Comparison of ENCODE assay signal across 22 cellular contexts in genomic region chr4:105767579-105767978, GRCh38. TPM values are rescaled to one million over a fixed set of nuclear protein-coding genes. Genes with fewer than 3 reads are reported as not detected.
A peak's percentile ranks its signal among the peaks of the same experiment; 100 is the strongest.
DNase-seq lines count a peak whose midpoint lies in the region; ATAC-seq and TF ChIP-seq lines count a peak whose summit lies in the region.
"Had no signal": no experiment of that assay in that cellular context is flagged by ENCODE, and none has a peak within 500 bp of the region (broad histone marks: within the 10 kb centered on the region; RNA-seq: fewer than 3 reads in every experiment).

No MANE protein-coding gene starts in this region.

- H3K27me3 Mint-ChIP-seq in Calu3 (ENCODE audit: unreplicated experiment), result no peaks in the 10 kb centered on the region

- TF ChIP-seq CTCF in Calu3 (IDR thresholded peaks at IDR 0.05; ENCODE audit: unreplicated experiment) (no peak), HCT116 (IDR thresholded peaks at IDR 0.05 in 2 of 3, conservative IDR thresholded peaks at IDR 0.05 in 1 of 3; ENCODE audit: borderline replicate concordance in 1 of 3, insufficient read depth in 1 of 3, low read depth in 2 of 3, low read length in 2 of 3) (no peak), PC-3 (conservative IDR thresholded peaks at IDR 0.05; ENCODE audit: low read depth, low read length) (no peak), Peyer's patch (IDR thresholded peaks at IDR 0.05) (no peak)

- H3K79me2 ChIP-seq in HCT116 (ENCODE audit: insufficient read depth, low read length) (no peaks in the 10 kb centered on the region), PC-3 (ENCODE audit: low read length) (no peaks in the 10 kb centered on the region)

- no peaks in the 10 kb centered on the region; the same call in 1 of the 2 replicates for H3K9me2 ChIP-seq in HCT116 (ENCODE audit: insufficient read depth)
- H3K9me2 ChIP-seq in PC-3 (replicated peaks; ENCODE audit: low read length), result no peaks in the 10 kb centered on the region

- H2AFZ ChIP-seq in HCT116 (ENCODE audit: low read depth, low read length, poor library complexity, severe bottlenecking) (no peak overlapping the region), PC-3 (ENCODE audit: low read length) (no peak overlapping the region)

- H3K36me3 ChIP-seq in HCT116 (ENCODE audit: control insufficient read depth in 1 of 2, insufficient read depth in 2 of 2, low read length in 2 of 2) (no peaks in the 10 kb centered on the region), PC-3 (ENCODE audit: low read depth, low read length) (no peaks in the 10 kb centered on the region), Peyer's patch (no peaks in the 10 kb centered on the region)
- H3K36me3 ChIP-seq: BE2C, SJCRH30 had no signal

- BruUV-seq in Calu3 (replicated peaks; lab: Mats Ljungman, UMichigan) (no TSS peak), HCT116 (replicated peaks; lab: Mats Ljungman, UMichigan) (no TSS peak), PC-3 (replicated peaks; lab: Mats Ljungman, UMichigan) (no TSS peak)

- peak overlapping the region; percentile 58 for H3K27ac Mint-ChIP-seq in Calu3 (ENCODE audit: unreplicated experiment)
- H3K27ac Mint-ChIP-seq: HFFc6 had no signal

- H3K27ac ChIP-seq in HCT116 (ENCODE audit: low read depth, low read length) (no peak overlapping the region), PC-3 (ENCODE audit: low read length) (0 out of 2 replicates have a peak overlapping the region, but pooled peaks have one; percentile 11), Peyer's patch (no peak overlapping the region)
- H3K27ac ChIP-seq: HL-60, KMS-11, SJCRH30 had no signal

- H3K4me1 ChIP-seq in HCT116 (ENCODE audit: control insufficient read depth in 1 of 2, insufficient read depth in 2 of 2, low read length in 2 of 2) (peaks cover 7 to 20% of the 10 kb centered on the region in 2 experiments; a peak in 3 of 4 replicates), PC-3 (ENCODE audit: insufficient read depth, low read length) (peaks cover 18% of the 10 kb centered on the region; the same call in 1 of the 2 replicates), Peyer's patch (no peaks in the 10 kb centered on the region)
- H3K4me1 ChIP-seq: SJCRH30 had no signal

- peaks cover 19% of the 10 kb centered on the region for H3K4me1 Mint-ChIP-seq in Calu3 (ENCODE audit: low read depth, unreplicated experiment)

- RAD21 ChIA-PET in HCT116 (lab: Charles Lee; ENCODE audit: low non-redundant PET in 1 of 2, low total read pairs in 2 of 2, uncharacterized antibody in 2 of 2, unreplicated experiment in 2 of 2), result no interaction called here

- H4K20me1 ChIP-seq in HCT116 (ENCODE audit: insufficient read depth) (no peaks in the 10 kb centered on the region), PC-3 (ENCODE audit: low read length) (no peaks in the 10 kb centered on the region)

- TF ChIP-seq RAD21 in HCT116 (IDR thresholded peaks at IDR 0.05; ENCODE audit: low read depth), result no peak

- H3K4me2 ChIP-seq in HCT116 (ENCODE audit: low read length) (peak overlapping the region; percentile 0; the same call in 1 of the 2 replicates), PC-3 (ENCODE audit: low read length) (peak overlapping the region; percentile 17; the same call in 1 of the 2 replicates)
- H3K4me2 ChIP-seq: KMS-11 had no signal

- intact Hi-C loops in Calu3 (cut with micrococcal nuclease; ENCODE audit: unreplicated experiment), result no loop called here
- intact Hi-C loops in HCT116 (cut with micrococcal nuclease), result no loop called here
- intact Hi-C loops in PC-3 (cut with micrococcal nuclease), result no loop called here
- intact Hi-C loops in left colon (cut with DNase I, micrococcal nuclease), result no loop called here

- H3K9me3 ChIP-seq in HCT116 (ENCODE audit: control insufficient read depth in 1 of 2, insufficient read depth in 1 of 2, low read depth in 1 of 2, low read length in 2 of 2), result no peaks in the 10 kb centered on the region; a peak in 1 of 4 replicates
- H3K9me3 ChIP-seq in PC-3 (ENCODE audit: low read length), result no peaks in the 10 kb centered on the region
- peaks cover 0 to 6% (median 0%) of the 10 kb centered on the region in 4 donors for H3K9me3 ChIP-seq in Peyer's patch
- H3K9me3 ChIP-seq: BE2C had no signal

- H3K4me3 Mint-ChIP-seq in Calu3 (ENCODE audit: low read depth, unreplicated experiment), result peak overlapping the region; percentile 12
- H3K4me3 Mint-ChIP-seq: HFFc6 had no signal

- H3K27me3 ChIP-seq in HCT116 (ENCODE audit: insufficient read depth, low read length) (no peaks in the 10 kb centered on the region), PC-3 (ENCODE audit: low read length) (no peaks in the 10 kb centered on the region), Peyer's patch (no peaks in the 10 kb centered on the region)
- H3K27me3 ChIP-seq: BE2C, SJCRH30 had no signal

- POLR2A ChIA-PET in HCT116 (lab: Charles Lee) (no interaction called here), PC-3 (lab: Charles Lee; ENCODE audit: unreplicated experiment) (interaction anchor here (0.6 kb wide), 1 partner anchor 52 kb away, joined by 3 read pairs; no protein-coding TSS in a partner anchor)

- CTCF ChIA-PET in Calu3 (lab: Charles Lee) (interaction anchor here (0.7 to 0.8 kb wide), 3 partner anchors 148 to 1016 kb away, joined by 3 to 5 read pairs (median 3); no protein-coding TSS in a partner anchor), HCT116 (lab: Charles Lee) (no interaction called here), PC-3 (lab: Charles Lee) (no interaction called here)

- H3K36me3 Mint-ChIP-seq in Calu3 (ENCODE audit: insufficient read depth, unreplicated experiment), result no peaks in the 10 kb centered on the region

- no peaks in the 10 kb centered on the region for H3F3A ChIP-seq in PC-3 (ENCODE audit: low read length, unreplicated experiment)

- H3K4me3 ChIP-seq in HCT116 (replicated peaks in 1 of 2; ENCODE audit: low read depth in 1 of 2, low read length in 2 of 2) (no peak overlapping the region), PC-3 (ENCODE audit: low read length) (no peak overlapping the region), Peyer's patch (no peak overlapping the region)
- H3K4me3 ChIP-seq: GM12878, SJCRH30 had no signal

- ATAC-seq in HCT116 (no peak), PC-3 (peak; percentile 31; the same call in 1 of the 2 replicates), left colon (peak; percentile 48), HG02571 (IDR thresholded peaks at IDR 0.05; ENCODE audit: unreplicated experiment) (no peak)
- ATAC-seq: GM12878, Panc1 had no signal

- H3K9me3 Mint-ChIP-seq in Calu3 (ENCODE audit: low read depth, unreplicated experiment), result peaks cover 2% of the 10 kb centered on the region

- DNase-seq in Calu3, result peak; percentile 35
- no peak for DNase-seq in HCT116 (ENCODE audit: low read depth, low spot score)
- peak; percentile 65 for DNase-seq in PC-3
- DNase-seq in left colon, result no peak
- no peak for DNase-seq in Peyer's patch
- no peak for DNase-seq in glomerular visceral epithelial cell (ENCODE audit: extremely low spot score)
- DNase-seq: BE2C; DMS79 treated with DMSO at 0.1 percent for 48 hours; H7; HFFc6; MV-4-11; NCI-H1105 treated with DMSO at 0.1 percent for 48 hours; NCI-H2081; NCI-H446 treated with DMSO at 0.1 percent for 48 hours; NCI-H774; NK-92 treated with Interleukin-12 subunit alpha and Interleukin-12 subunit beta, amount 100 ng/mL, for 24 hours; SJCRH30 had no signal

- H3K9ac ChIP-seq in HCT116 (ENCODE audit: low read length) (no peak overlapping the region), PC-3 (ENCODE audit: low read length) (no peak overlapping the region)
- H3K9ac ChIP-seq: KMS-11 had no signal

- TF ChIP-seq POLR2A in HCT116 (IDR thresholded peaks at IDR 0.05; ENCODE audit: borderline replicate concordance, extremely low read depth, insufficient read depth, insufficient read length) (no peak), Peyer's patch (IDR thresholded peaks at IDR 0.05) (no peak)

TF ChIP-seq in HCT116, 20 proteins besides CTCF, POLR2A, EP300 and RAD21 (continues in another document):
- TF ChIP-seq, protein P1, sequence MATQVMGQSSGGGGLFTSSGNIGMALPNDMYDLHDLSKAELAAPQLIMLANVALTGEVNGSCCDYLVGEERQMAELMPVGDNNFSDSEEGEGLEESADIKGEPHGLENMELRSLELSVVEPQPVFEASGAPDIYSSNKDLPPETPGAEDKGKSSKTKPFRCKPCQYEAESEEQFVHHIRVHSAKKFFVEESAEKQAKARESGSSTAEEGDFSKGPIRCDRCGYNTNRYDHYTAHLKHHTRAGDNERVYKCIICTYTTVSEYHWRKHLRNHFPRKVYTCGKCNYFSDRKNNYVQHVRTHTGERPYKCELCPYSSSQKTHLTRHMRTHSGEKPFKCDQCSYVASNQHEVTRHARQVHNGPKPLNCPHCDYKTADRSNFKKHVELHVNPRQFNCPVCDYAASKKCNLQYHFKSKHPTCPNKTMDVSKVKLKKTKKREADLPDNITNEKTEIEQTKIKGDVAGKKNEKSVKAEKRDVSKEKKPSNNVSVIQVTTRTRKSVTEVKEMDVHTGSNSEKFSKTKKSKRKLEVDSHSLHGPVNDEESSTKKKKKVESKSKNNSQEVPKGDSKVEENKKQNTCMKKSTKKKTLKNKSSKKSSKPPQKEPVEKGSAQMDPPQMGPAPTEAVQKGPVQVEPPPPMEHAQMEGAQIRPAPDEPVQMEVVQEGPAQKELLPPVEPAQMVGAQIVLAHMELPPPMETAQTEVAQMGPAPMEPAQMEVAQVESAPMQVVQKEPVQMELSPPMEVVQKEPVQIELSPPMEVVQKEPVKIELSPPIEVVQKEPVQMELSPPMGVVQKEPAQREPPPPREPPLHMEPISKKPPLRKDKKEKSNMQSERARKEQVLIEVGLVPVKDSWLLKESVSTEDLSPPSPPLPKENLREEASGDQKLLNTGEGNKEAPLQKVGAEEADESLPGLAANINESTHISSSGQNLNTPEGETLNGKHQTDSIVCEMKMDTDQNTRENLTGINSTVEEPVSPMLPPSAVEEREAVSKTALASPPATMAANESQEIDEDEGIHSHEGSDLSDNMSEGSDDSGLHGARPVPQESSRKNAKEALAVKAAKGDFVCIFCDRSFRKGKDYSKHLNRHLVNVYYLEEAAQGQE (IDR thresholded peaks at IDR 0.05; ENCODE audit: low read depth), result no peak
- TF ChIP-seq EGR1 (IDR thresholded peaks at IDR 0.05; ENCODE audit: low read depth), result no peak

RNA-seq across cellular contexts. Expression of gene GSTCD, which starts 59.0 kb away (rescaled TPM):
- total RNA-seq in Calu3 (2022) (22.5 and 23.9 TPM in 2 replicates), HCT116 (2021; ENCODE audit: unreplicated experiment) (22.5 TPM), PC-3 (2014; rRNA removed) (12.1 and 15.4 TPM in 2 replicates), left colon (1 to 10 TPM; 6.4 to 7.8 TPM), Peyer's patch (10 to 100 TPM in 2 of 4 donors, 1 to 10 TPM in 2; 6.4 to 23.1 (median 10.3) TPM)
- 4.3 and 6.4 TPM in 2 replicates for polyA plus RNA-seq in HCT116 (2012)

RNA-seq across cellular contexts. Expression of gene INTS12, which starts 59.1 kb away (rescaled TPM):
- total RNA-seq in Calu3 (2022), result 11.8 and 13.4 TPM in 2 replicates
- total RNA-seq in HCT116 (2021; ENCODE audit: unreplicated experiment), result 18.5 TPM
- polyA plus RNA-seq in HCT116 (2012), result 12.2 and 17.6 TPM in 2 replicates
- 12.6 and 13.3 TPM in 2 replicates for total RNA-seq in PC-3 (2014; rRNA removed)
- 10 to 100 TPM; 13.2 to 15.2 TPM for total RNA-seq in left colon
- total RNA-seq in Peyer's patch, result 10 to 100 TPM in 3 of 4 donors, 1 to 10 TPM in 1; 2.5 to 25.3 (median 21.1) TPM

Comparison
In these comparisons a context has a peak if more than half of its experiments do, and no peak if none do; other contexts are left out.
1. DNase-seq: peak in Calu3 (single experiment) and PC-3 (single experiment); none in HCT116 (single experiment), left colon (0 of 2), Peyer's patch (0 of 3) and glomerular visceral epithelial cell (single experiment).
2. ATAC-seq: peak in PC-3 (single experiment) and left colon (single experiment); none in HCT116 (single experiment) and HG02571 (single experiment).